ENCODE assay signal across 18 cellular contexts in genomic region chr13:113846639-113847318, GRCh38. TPM values are rescaled to one million over a fixed set of nuclear protein-coding genes. Genes with fewer than 3 reads are reported as not detected.
DNase-seq lines count a peak whose midpoint lies in the region; ATAC-seq, FAIRE-seq and TF ChIP-seq lines count a peak whose summit lies in the region.
"Had no signal": no experiment of that assay in that cellular context is flagged by ENCODE, and none has a peak within 500 bp of the region (broad histone marks: within the 10 kb centered on the region; RNA-seq: fewer than 3 reads in every experiment).

No MANE protein-coding gene starts in this region.

- no peaks in the 10 kb centered on the region for H3K79me2 ChIP-seq in HepG2 (ENCODE audit: insufficient read depth, low read length)

- no TSS peak for BruUV-seq in HepG2 (replicated peaks; lab: Mats Ljungman, UMichigan)

- no peak for FAIRE-seq in HepG2 (lab: Jason Lieb, UNC)
- FAIRE-seq: endothelial cell of umbilical vein, TTC549 had no signal

- H3K4me3 Mint-ChIP-seq in naive thymus-derived CD8-positive, alpha-beta T cell: peak overlapping the region; percentile 9 to 78 (median 67)
- H3K4me3 Mint-ChIP-seq: neural progenitor cell had no signal

- 74% methylated on average over 19 of the region's 28 CpGs for WGBS in HepG2 (ENCODE audit: low lambda C conversion rate)

- intact Hi-C loops in HepG2 (cut with micrococcal nuclease; ENCODE audit: unreplicated experiment): no loop called here

- POLR2A ChIA-PET in naive thymus-derived CD8-positive, alpha-beta T cell (lab: Charles Lee): interaction anchor here (1.3 kb wide), 1 partner anchor 9 kb away, joined by 4 read pairs; no protein-coding TSS in a partner anchor
- POLR2A ChIA-PET in HepG2 (lab: Yijun Ruan, JAX): no interaction called here

- H3K36me3 Mint-ChIP-seq in naive thymus-derived CD8-positive, alpha-beta T cell: no peaks in the 10 kb centered on the region

- peak; percentile 89 to 90 for ATAC-seq in naive thymus-derived CD8-positive, alpha-beta T cell
- ATAC-seq in HepG2 (no peak), GM21447 (IDR thresholded peaks at IDR 0.05; ENCODE audit: unreplicated experiment) (no peak)

- no peak for TF ChIP-seq RAD21 in HepG2 (CRISPR knock-in tag; IDR thresholded peaks at IDR 0.05)

- H3K4me3 ChIP-seq in H7 (ENCODE audit: insufficient read depth, low read depth, low read length) (no peak overlapping the region), HepG2 (replicated peaks in 1 of 3; ENCODE audit: insufficient read depth in 1 of 3, low read depth in 2 of 3, low read length in 3 of 3) (no peak overlapping the region)
- H3K4me3 ChIP-seq: left ventricle myocardium inferior, neural progenitor cell had no signal

- TF ChIP-seq POLR2A in HepG2 (IDR thresholded peaks at IDR 0.05; ENCODE audit: insufficient read depth in 1 of 2, low read depth in 2 of 2, low read length in 2 of 2): no peak

- TF ChIP-seq EP300 in HepG2 (IDR thresholded peaks at IDR 0.05; ENCODE audit: low read depth in 2 of 2, low read length in 2 of 2) (no peak), HepG2 (CRISPR knock-in tag; IDR thresholded peaks at IDR 0.05; ENCODE audit: borderline replicate concordance) (no peak)

- H3K4me1 ChIP-seq in HepG2 (ENCODE audit: insufficient read depth, low read length): peaks cover 17% of the 10 kb centered on the region
- H3K4me1 ChIP-seq: neural progenitor cell had no signal

- no peaks in the 10 kb centered on the region for H4K20me1 ChIP-seq in HepG2 (ENCODE audit: insufficient read depth, low read length)

- DNase-seq in activated CD4-positive, CD25-positive, alpha-beta regulatory T cell treated with anti-CD3 and anti-CD28 coated beads, Interleukin-2, amount 50 U/mL, for 72 hours: peak; percentile 29
- no peak for DNase-seq in activated CD4-positive, CD25-positive, alpha-beta regulatory T cell (lab: John Stamatoyannopoulos, UW)
- DNase-seq in H7: peak; percentile 47
- DNase-seq in activated effector memory CD4-positive, alpha-beta T cell treated with anti-CD3 and anti-CD28 coated beads, Interleukin-2, amount 50 U/mL, for 16 hours: peak; percentile 63
- DNase-seq in naive thymus-derived CD8-positive, alpha-beta T cell: peak in 5 of 10 donors; percentile 40 to 69 (median 55)
- no peak for DNase-seq in HepG2 (ENCODE audit: low spot score)
- no peak for DNase-seq in SK-N-DZ (ENCODE audit: low spot score)
- DNase-seq: Calu3, glutamatergic neuron, left ventricle myocardium inferior, NCI-H1694 treated with DMSO at 0.1 percent for 48 hours, NCI-H774, substantia nigra had no signal

- H3K27ac Mint-ChIP-seq in naive thymus-derived CD8-positive, alpha-beta T cell: peak overlapping the region in 5 of 10 donors; percentile 19 to 40 (median 23)

- H3K9ac ChIP-seq in HepG2 (ENCODE audit: insufficient read depth, low read depth, low read length): no peak overlapping the region
- H3K9ac ChIP-seq: neural progenitor cell had no signal

- peaks cover 0 to 7% (median 0%) of the 10 kb centered on the region in 9 donors for H3K9me3 Mint-ChIP-seq in naive thymus-derived CD8-positive, alpha-beta T cell
- H3K9me3 Mint-ChIP-seq: neural progenitor cell had no signal

- peaks cover 9 to 41% (median 37%) of the 10 kb centered on the region in 4 donors for H3K4me1 Mint-ChIP-seq in naive thymus-derived CD8-positive, alpha-beta T cell

- H2AFZ ChIP-seq in HepG2 (ENCODE audit: low read length): no peak overlapping the region
- H2AFZ ChIP-seq: neural progenitor cell had no signal

- CTCF ChIA-PET in HepG2 (lab: Yijun Ruan, JAX; ENCODE audit: low intra/inter-chr PET ratio, low total read pairs): no interaction called here

- H3K27me3 Mint-ChIP-seq in naive thymus-derived CD8-positive, alpha-beta T cell: peaks cover 0 to 10% (median 2%) of the 10 kb centered on the region in 5 donors

- H3K36me3 ChIP-seq in H7 (replicated peaks; ENCODE audit: control insufficient read depth, insufficient read depth, low read length) (no peaks in the 10 kb centered on the region), HepG2 (replicated peaks in 1 of 2; ENCODE audit: control insufficient read depth in 1 of 2, insufficient read depth in 2 of 2, low read length in 2 of 2) (no peaks in the 10 kb centered on the region)
- H3K36me3 ChIP-seq: neural progenitor cell had no signal

- no peak for TF ChIP-seq CTCF in HepG2 (CRISPR knock-in tag; IDR thresholded peaks at IDR 0.05)

- in situ Hi-C loops in HepG2 (cut with HindIII; ENCODE audit: extremely low pct_ligation_motif_present, low pct_unique_long_range_greater_than_20kb): no loop called here

- H3K9me3 ChIP-seq in HepG2 (ENCODE audit: low read length): no peaks in the 10 kb centered on the region
- H3K9me3 ChIP-seq: left ventricle myocardium inferior had no signal

- no peak overlapping the region for H3K27ac ChIP-seq in HepG2 (ENCODE audit: extremely low read length, insufficient read depth, low read length)
- H3K27ac ChIP-seq: 22Rv1, left ventricle myocardium inferior, neural progenitor cell had no signal

- no peak overlapping the region for H3K4me2 ChIP-seq in HepG2 (ENCODE audit: low read depth, low read length)
- H3K4me2 ChIP-seq: neural progenitor cell had no signal

- H3K27me3 ChIP-seq in H7 (ENCODE audit: control insufficient read depth, insufficient read depth, low read length) (no peaks in the 10 kb centered on the region), HepG2 (ENCODE audit: control insufficient read depth in 1 of 2, insufficient read depth in 2 of 2, low read length in 2 of 2) (no peaks in the 10 kb centered on the region; a peak in 1 of 5 replicates)
- H3K27me3 ChIP-seq: neural progenitor cell had no signal

TF ChIP-seq in HepG2, 621 proteins besides CTCF, POLR2A, EP300 and RAD21 (continues in another document):
- TF ChIP-seq SIX1 (CRISPR knock-in tag; IDR thresholded peaks at IDR 0.05; ENCODE audit: borderline replicate concordance) (no peak), MED13 (CRISPR knock-in tag; IDR thresholded peaks at IDR 0.05) (no peak), MXD4 (CRISPR knock-in tag; IDR thresholded peaks at IDR 0.05) (no peak)
- TF ChIP-seq, protein P1, sequence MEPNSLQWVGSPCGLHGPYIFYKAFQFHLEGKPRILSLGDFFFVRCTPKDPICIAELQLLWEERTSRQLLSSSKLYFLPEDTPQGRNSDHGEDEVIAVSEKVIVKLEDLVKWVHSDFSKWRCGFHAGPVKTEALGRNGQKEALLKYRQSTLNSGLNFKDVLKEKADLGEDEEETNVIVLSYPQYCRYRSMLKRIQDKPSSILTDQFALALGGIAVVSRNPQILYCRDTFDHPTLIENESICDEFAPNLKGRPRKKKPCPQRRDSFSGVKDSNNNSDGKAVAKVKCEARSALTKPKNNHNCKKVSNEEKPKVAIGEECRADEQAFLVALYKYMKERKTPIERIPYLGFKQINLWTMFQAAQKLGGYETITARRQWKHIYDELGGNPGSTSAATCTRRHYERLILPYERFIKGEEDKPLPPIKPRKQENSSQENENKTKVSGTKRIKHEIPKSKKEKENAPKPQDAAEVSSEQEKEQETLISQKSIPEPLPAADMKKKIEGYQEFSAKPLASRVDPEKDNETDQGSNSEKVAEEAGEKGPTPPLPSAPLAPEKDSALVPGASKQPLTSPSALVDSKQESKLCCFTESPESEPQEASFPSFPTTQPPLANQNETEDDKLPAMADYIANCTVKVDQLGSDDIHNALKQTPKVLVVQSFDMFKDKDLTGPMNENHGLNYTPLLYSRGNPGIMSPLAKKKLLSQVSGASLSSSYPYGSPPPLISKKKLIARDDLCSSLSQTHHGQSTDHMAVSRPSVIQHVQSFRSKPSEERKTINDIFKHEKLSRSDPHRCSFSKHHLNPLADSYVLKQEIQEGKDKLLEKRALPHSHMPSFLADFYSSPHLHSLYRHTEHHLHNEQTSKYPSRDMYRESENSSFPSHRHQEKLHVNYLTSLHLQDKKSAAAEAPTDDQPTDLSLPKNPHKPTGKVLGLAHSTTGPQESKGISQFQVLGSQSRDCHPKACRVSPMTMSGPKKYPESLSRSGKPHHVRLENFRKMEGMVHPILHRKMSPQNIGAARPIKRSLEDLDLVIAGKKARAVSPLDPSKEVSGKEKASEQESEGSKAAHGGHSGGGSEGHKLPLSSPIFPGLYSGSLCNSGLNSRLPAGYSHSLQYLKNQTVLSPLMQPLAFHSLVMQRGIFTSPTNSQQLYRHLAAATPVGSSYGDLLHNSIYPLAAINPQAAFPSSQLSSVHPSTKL (CRISPR knock-in tag; IDR thresholded peaks at IDR 0.05): no peak

RNA-seq across cellular contexts. Expression of gene GAS6, which starts 17.1 kb away (rescaled TPM):
- total RNA-seq in H7 (2014; rRNA removed; shearing (Covaris generic)): 9.1 and 15.1 TPM in 2 replicates
- 1 to 10 TPM; 2.2 to 2.4 TPM for total RNA-seq in naive thymus-derived CD8-positive, alpha-beta T cell
- polyA plus RNA-seq in naive thymus-derived CD8-positive, alpha-beta T cell: under 1 TPM in 2 of 3 donors, not detected in 1; 0.19 to 0.23 TPM
- 0.09 and 0.11 TPM in 2 replicates for total RNA-seq in HepG2 (2016; rRNA removed; fragmentation: Illumina TruSeq; extraction: Trizol)
- total RNA-seq in HepG2 (2016; cell fraction: cytosol; rRNA removed; fragmentation: Illumina TruSeq; extraction: Trizol; ENCODE audit: low read depth): 0.09 TPM in 1 of 2 replicates, not detected in the other
- total RNA-seq in HepG2 (2016; cell fraction: insoluble cytoplasmic fraction; rRNA removed; fragmentation: Illumina TruSeq; extraction: Trizol): 0.09 TPM in 1 of 2 replicates, not detected in the other
- total RNA-seq in HepG2 (2016; cell fraction: membrane; rRNA removed; fragmentation: Illumina TruSeq; extraction: Trizol): 0.19 and 0.21 TPM in 2 replicates
- 0.28 TPM in 1 of 2 replicates, not detected in the other for total RNA-seq in HepG2 (2016; cell fraction: nucleus; rRNA removed; fragmentation: Illumina TruSeq; extraction: Trizol)
- polyA plus RNA-seq in HepG2 (2011; rRNA removed): 0.21 and 0.24 TPM in 2 replicates
- polyA plus RNA-seq in HepG2 (2011; cell fraction: cytosol; rRNA removed): 0.14 and 0.34 TPM in 2 replicates
- polyA plus RNA-seq in HepG2 (2011; cell fraction: nucleus; rRNA removed): 0.57 and 0.93 TPM in 2 replicates
- polyA plus RNA-seq in HepG2 (2012): 0.13 and 0.23 TPM in 2 replicates
- 0.05 and 0.14 TPM in 2 replicates for polyA plus RNA-seq in HepG2 (2016; cell fraction: cytosol; fragmentation: Illumina TruSeq; extraction: Trizol; ENCODE audit: low read depth)
- polyA plus RNA-seq in HepG2 (2016; cell fraction: insoluble cytoplasmic fraction; fragmentation: Illumina TruSeq; extraction: Trizol; ENCODE audit: low read depth): 0.09 and 0.13 TPM in 2 replicates
- 0.15 and 0.21 TPM in 2 replicates for polyA plus RNA-seq in HepG2 (2016; cell fraction: membrane; fragmentation: Illumina TruSeq; extraction: Trizol; ENCODE audit: low read depth)
- 0.52 and 0.59 TPM in 2 replicates for polyA plus RNA-seq in HepG2 (2016; cell fraction: nucleus; fragmentation: Illumina TruSeq; extraction: Trizol; ENCODE audit: insufficient read depth, low read depth)
- polyA minus RNA-seq in HepG2 (2011; rRNA and poly(A)+ RNA removed; ENCODE audit: low replicate concordance): 0.16 and 5.7 TPM in 2 replicates
- not detected in 2 replicates for polyA minus RNA-seq in HepG2 (2011; cell fraction: cytosol; rRNA and poly(A)+ RNA removed)
- 0.13 TPM in 1 of 2 replicates, not detected in the other for polyA minus RNA-seq in HepG2 (2011; cell fraction: nucleus; rRNA and poly(A)+ RNA removed)
- 2.2 and 3.3 TPM in 2 replicates for polyA plus RNA-seq in SK-N-DZ (2014; cell fraction: cytosol; rRNA removed)
- polyA plus RNA-seq in SK-N-DZ (2014; cell fraction: nucleus; rRNA removed): 9.1 and 12.5 TPM in 2 replicates

Comparison
In these comparisons a context has a peak if more than half of its experiments do, and no peak if none do; other contexts are left out.
1. DNase-seq: peak in activated CD4-positive, CD25-positive, alpha-beta regulatory T cell treated with anti-CD3 and anti-CD28 coated beads, Interleukin-2, amount 50 U/mL, for 72 hours (single experiment), H7 (single experiment) and activated effector memory CD4-positive, alpha-beta T cell treated with anti-CD3 and anti-CD28 coated beads, Interleukin-2, amount 50 U/mL, for 16 hours (single experiment); none in activated CD4-positive, CD25-positive, alpha-beta regulatory T cell (0 of 4), HepG2 (single experiment) and SK-N-DZ (single experiment).
2. ATAC-seq: peak in naive thymus-derived CD8-positive, alpha-beta T cell (2 of 2); none in HepG2 (single experiment) and GM21447 (single experiment).